22 cellular contexts compared by ENCODE assay signal in the genomic region with DNA sequence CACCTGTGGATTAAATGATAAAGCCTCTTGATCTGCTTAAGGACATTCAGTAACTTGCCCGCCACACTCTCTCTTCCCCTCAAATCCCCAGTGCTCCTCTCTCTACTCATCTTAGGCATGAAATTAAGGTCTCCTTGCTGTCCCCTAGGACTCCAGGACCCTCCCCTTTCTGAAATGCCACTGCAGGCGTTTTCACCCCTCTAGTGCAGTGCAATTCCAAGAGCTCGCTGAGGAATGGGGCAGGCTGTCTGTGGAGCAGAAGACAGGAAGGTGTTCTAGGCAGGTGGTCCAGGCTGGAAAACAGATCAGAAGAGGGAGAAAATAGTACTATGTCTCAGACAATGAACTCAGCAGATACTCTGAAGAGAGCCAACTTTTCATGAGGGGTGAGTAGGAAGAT.
"Had no signal": no experiment of that assay in that cellular context is flagged by ENCODE, and none has a peak within 500 bp of the region (broad histone marks: within the 10 kb centered on the region; RNA-seq: fewer than 3 reads in every experiment).

No MANE protein-coding gene starts in this region.

- H3K4me3 ChIP-seq: heart left ventricle, lower lobe of right lung, ovary, prostate gland, right atrium auricular region, smooth muscle cell, testis, upper lobe of left lung had no signal

- H3K36me3 Mint-ChIP-seq: naive thymus-derived CD4-positive, alpha-beta T cell; stimulated activated memory B cell treated with anti-CD40 and anti-IgM and Interleukin-4, amounts not matched to agents 10 μg/mL and 1 μg/mL and 100 μg/mL, for 72 hours had no signal

- H3K4me1 Mint-ChIP-seq: activated naive CD8-positive, alpha-beta T cell treated with anti-CD3 and anti-CD28 coated beads, Interleukin-2, amount 50 U/mL, for 24 hours; naive thymus-derived CD4-positive, alpha-beta T cell; stimulated activated memory B cell treated with anti-CD40 and anti-IgM and Interleukin-4, amounts not matched to agents 10 μg/mL and 1 μg/mL and 100 μg/mL, for 72 hours had no signal

- H3K27me3 Mint-ChIP-seq: naive thymus-derived CD4-positive, alpha-beta T cell; stimulated activated memory B cell treated with anti-CD40 and anti-IgM and Interleukin-4, amounts not matched to agents 10 μg/mL and 1 μg/mL and 100 μg/mL, for 72 hours had no signal

- H3K4me3 Mint-ChIP-seq: activated naive CD8-positive, alpha-beta T cell treated with anti-CD3 and anti-CD28 coated beads, Interleukin-2, amount 50 U/mL, for 24 hours; naive thymus-derived CD4-positive, alpha-beta T cell; stimulated activated memory B cell treated with anti-CD40 and anti-IgM and Interleukin-4, amounts not matched to agents 10 μg/mL and 1 μg/mL and 100 μg/mL, for 72 hours had no signal

- H3K27ac ChIP-seq: epithelial cell of prostate, lower lobe of right lung, ovary, prostate gland, right atrium auricular region, testis, upper lobe of left lung had no signal

- ATAC-seq: activated naive CD8-positive, alpha-beta T cell treated with anti-CD3 and anti-CD28 coated beads, Interleukin-2, amount 50 U/mL, for 24 hours; heart left ventricle; left cardiac atrium; lower lobe of right lung; naive thymus-derived CD4-positive, alpha-beta T cell; stimulated activated memory B cell treated with anti-CD40 and anti-IgM and Interleukin-4, amounts not matched to agents 10 μg/mL and 1 μg/mL and 100 μg/mL, for 72 hours had no signal

- H3K4me1 ChIP-seq: lower lobe of right lung, prostate gland had no signal

- H3K27ac Mint-ChIP-seq: activated naive CD8-positive, alpha-beta T cell treated with anti-CD3 and anti-CD28 coated beads, Interleukin-2, amount 50 U/mL, for 24 hours; naive thymus-derived CD4-positive, alpha-beta T cell; stimulated activated memory B cell treated with anti-CD40 and anti-IgM and Interleukin-4, amounts not matched to agents 10 μg/mL and 1 μg/mL and 100 μg/mL, for 72 hours had no signal

- H3K9me3 ChIP-seq: heart left ventricle, lower lobe of right lung, ovary, prostate gland, right atrium auricular region, testis, upper lobe of left lung had no signal

- DNase-seq: activated CD4-positive, alpha-beta T cell treated with anti-CD3 and anti-CD28 coated beads for 4 hours; activated CD4-positive, alpha-beta T cell treated with anti-CD3 and anti-CD28 coated beads, Interleukin-2, amount 50 U/mL, for 48 hours; activated CD4-positive, CD25-positive, alpha-beta regulatory T cell; activated naive CD4-positive, alpha-beta T cell treated with anti-CD3 and anti-CD28 coated beads, Interleukin-2, amount 50 U/mL, for 16 hours; activated naive CD8-positive, alpha-beta T cell treated with anti-CD3 and anti-CD28 coated beads, Interleukin-2, amount 50 U/mL, for 24 hours; activated T-cell treated with anti-CD3 and anti-CD28 coated beads, Interleukin-2, amount 50 U/mL, for 48 hours; cortex of kidney; heart left ventricle; islet precursor cell; left cardiac atrium; lower lobe of right lung; naive thymus-derived CD4-positive, alpha-beta T cell; ovary; stimulated activated CD4-positive, alpha-beta T cell treated with anti-CD3 and anti-CD28 coated beads, Interleukin-15, amount 100 ng/mL, for 24 hours; T-helper 9 cell; testis; upper lobe of left lung had no signal

- H3K36me3 ChIP-seq: heart left ventricle, lower lobe of right lung, ovary, prostate gland, right atrium auricular region, upper lobe of left lung had no signal

- H3K27me3 ChIP-seq: heart left ventricle, ovary, right atrium auricular region, testis, upper lobe of left lung had no signal

- H3K9me3 Mint-ChIP-seq: activated naive CD8-positive, alpha-beta T cell treated with anti-CD3 and anti-CD28 coated beads, Interleukin-2, amount 50 U/mL, for 24 hours; stimulated activated memory B cell treated with anti-CD40 and anti-IgM and Interleukin-4, amounts not matched to agents 10 μg/mL and 1 μg/mL and 100 μg/mL, for 72 hours had no signal
